Comparison of ENCODE assay signal across 10 cellular contexts in genomic region chr3:148697311-148698189, GRCh38. TPM values are rescaled to one million over a fixed set of nuclear protein-coding genes. Genes with fewer than 3 reads are reported as not detected.
A peak's percentile ranks its signal among the peaks of the same experiment; 100 is the strongest.
DNase-seq lines count a peak whose midpoint lies in the region; ATAC-seq and TF ChIP-seq lines count a peak whose summit lies in the region.
"Had no signal": no experiment of that assay in that cellular context is flagged by ENCODE, and none has a peak within 500 bp of the region (broad histone marks: within the 10 kb centered on the region; RNA-seq: fewer than 3 reads in every experiment).

AGTR1 (plus strand) TSS chr3:148697903; CDS start chr3:148741036, 43,133 bp downstream.

- peaks cover 6 to 7% of the 10 kb centered on the region in 2 donors for H3K36me3 Mint-ChIP-seq in activated naive CD4-positive, alpha-beta T cell treated with anti-CD3 and anti-CD28 coated beads, Interleukin-2, amount 50 U/mL, for 72 hours
- H3K36me3 Mint-ChIP-seq: CD8-positive, alpha-beta memory T cell had no signal

- no peaks in the 10 kb centered on the region for H3K36me3 ChIP-seq in ACC112 (ENCODE audit: insufficient read depth, low read length)
- H3K36me3 ChIP-seq in fibroblast of lung (ENCODE audit: control insufficient read depth, insufficient read depth, low read length), result no peaks in the 10 kb centered on the region

- H3K4me1 ChIP-seq in ACC112 (ENCODE audit: control insufficient read depth, insufficient read depth, low read length, unreplicated experiment) (peaks cover 12% of the 10 kb centered on the region), fibroblast of lung (ENCODE audit: control insufficient read depth, extremely low read depth, insufficient read depth, low read length) (peaks cover 2% of the 10 kb centered on the region)

- H3K9me3 Mint-ChIP-seq in activated naive CD4-positive, alpha-beta T cell treated with anti-CD3 and anti-CD28 coated beads, Interleukin-2, amount 50 U/mL, for 72 hours, result peaks cover 0 to 11% of the 10 kb centered on the region in 2 donors

- H2AFZ ChIP-seq in ACC112 (ENCODE audit: low read length, unreplicated experiment) (peak within 1 kb of the TSS; percentile 95), fibroblast of lung (ENCODE audit: low read length) (peak within 1 kb of the TSS; percentile 87)

- H3K9ac ChIP-seq in fibroblast of lung (ENCODE audit: insufficient read depth, low read length), result peak within 1 kb of the TSS; percentile 52

- ATAC-seq in activated naive CD4-positive, alpha-beta T cell treated with anti-CD3 and anti-CD28 coated beads, Interleukin-2, amount 50 U/mL, for 72 hours, result no peak

- DNase-seq in NCI-H1105 treated with DMSO at 0.1 percent for 48 hours (lab: John Stamatoyannopoulos, UW) (peak; percentile 15), fibroblast of lung (ENCODE audit: low read depth in 2 of 2) (peak; percentile 47 to 74), myocyte (ENCODE audit: low read depth) (peak; percentile 78), NCI-H1930 (lab: John Stamatoyannopoulos, UW) (no peak), NCI-H1436 treated with DMSO at 0.1 percent for 48 hours (lab: John Stamatoyannopoulos, UW) (no peak), 8988T (no peak)
- DNase-seq in activated naive CD4-positive, alpha-beta T cell treated with anti-CD3 and anti-CD28 coated beads, Interleukin-2, amount 50 U/mL, for 72 hours (ENCODE audit: low spot score in 2 of 2), result no peak

- H4K20me1 ChIP-seq in fibroblast of lung (ENCODE audit: control insufficient read depth, extremely low read depth, insufficient read depth, low read length), result no peaks in the 10 kb centered on the region

- H3K27me3 ChIP-seq in ACC112 (ENCODE audit: insufficient read depth, low read length) (no peaks in the 10 kb centered on the region), fibroblast of lung (ENCODE audit: control insufficient read depth, insufficient read depth, low read length) (no peaks in the 10 kb centered on the region)

- H3K79me2 ChIP-seq in ACC112 (ENCODE audit: control insufficient read depth, insufficient read depth, low read length, unreplicated experiment), result no peaks in the 10 kb centered on the region
- no peaks in the 10 kb centered on the region for H3K79me2 ChIP-seq in fibroblast of lung (ENCODE audit: control insufficient read depth, insufficient read depth, low read length)

- H3K27ac ChIP-seq in ACC112 (ENCODE audit: low read depth, low read length) (peak within 1 kb of the TSS; percentile 51; the same call in 1 of the 2 replicates), fibroblast of lung (ENCODE audit: insufficient read depth, low read length) (peak within 1 kb of the TSS; percentile 4)

- no peaks in the 10 kb centered on the region for H3K9me3 ChIP-seq in fibroblast of lung (ENCODE audit: control insufficient read depth, insufficient read depth, low read depth, low read length)

- peak within 1 kb of the TSS; percentile 65 for H3K4me2 ChIP-seq in fibroblast of lung (ENCODE audit: extremely low read depth, insufficient read depth, low read length)

- H3K4me3 ChIP-seq in ACC112 (ENCODE audit: low read depth, low read length) (peak within 1 kb of the TSS; percentile 89), fibroblast of lung (replicated peaks in 1 of 4; ENCODE audit: control extremely low read depth in 1 of 4, insufficient read depth in 1 of 4, low read depth in 3 of 4, low read length in 4 of 4) (peak within 1 kb of the TSS; percentile 64 to 80 (median 68))

- no peak within 1 kb of the TSS for H3K27ac Mint-ChIP-seq in activated naive CD4-positive, alpha-beta T cell treated with anti-CD3 and anti-CD28 coated beads, Interleukin-2, amount 50 U/mL, for 72 hours
- H3K27ac Mint-ChIP-seq: CD8-positive, alpha-beta memory T cell had no signal

- TF ChIP-seq CTCF in fibroblast of lung (conservative IDR thresholded peaks at IDR 0.05 in 1 of 2, IDR thresholded peaks at IDR 0.05 in 1 of 2; ENCODE audit: low read depth in 1 of 2, low read length in 2 of 2), result no peak

RNA-seq across cellular contexts. Expression of gene AGTR1, which starts in this region (rescaled TPM):
- total RNA-seq in fibroblast of lung (1.2 and 1.5 TPM in 2 replicates), myocyte (5.6 and 7.1 TPM in 2 replicates)
- 1.6 and 3.9 TPM in 2 replicates for polyA plus RNA-seq in fibroblast of lung
- polyA plus RNA-seq in fibroblast of lung (2012), result 1.1 and 2.0 TPM in 2 replicates
- polyA minus RNA-seq in fibroblast of lung (ENCODE audit: low replicate concordance), result 0.15 TPM in 1 of 2 replicates, not detected in the other
- polyA plus RNA-seq in myocyte (2012), result 2.1 TPM
- not detected for total RNA-seq in activated naive CD4-positive, alpha-beta T cell treated with anti-CD3 and anti-CD28 coated beads, Interleukin-2, amount 50 U/mL, for 72 hours
- total RNA-seq: activated CD8-positive, alpha-beta memory T cell treated with anti-CD3 and anti-CD28 coated beads for 36 hours; CD8-positive, alpha-beta memory T cell had no signal
- polyA plus RNA-seq: CD8-positive, alpha-beta memory T cell had no signal

Comparison
In these comparisons a context has a peak if more than half of its experiments do, and no peak if none do; other contexts are left out.
1. DNase-seq: peak in NCI-H1105 treated with DMSO at 0.1 percent for 48 hours (single experiment), fibroblast of lung (2 of 2) and myocyte (single experiment); none in activated naive CD4-positive, alpha-beta T cell treated with anti-CD3 and anti-CD28 coated beads, Interleukin-2, amount 50 U/mL, for 72 hours (0 of 2), NCI-H1930 (0 of 2), NCI-H1436 treated with DMSO at 0.1 percent for 48 hours (single experiment) and 8988T (single experiment).